7 cellular contexts compared by ENCODE assay signal in the genomic region with DNA sequence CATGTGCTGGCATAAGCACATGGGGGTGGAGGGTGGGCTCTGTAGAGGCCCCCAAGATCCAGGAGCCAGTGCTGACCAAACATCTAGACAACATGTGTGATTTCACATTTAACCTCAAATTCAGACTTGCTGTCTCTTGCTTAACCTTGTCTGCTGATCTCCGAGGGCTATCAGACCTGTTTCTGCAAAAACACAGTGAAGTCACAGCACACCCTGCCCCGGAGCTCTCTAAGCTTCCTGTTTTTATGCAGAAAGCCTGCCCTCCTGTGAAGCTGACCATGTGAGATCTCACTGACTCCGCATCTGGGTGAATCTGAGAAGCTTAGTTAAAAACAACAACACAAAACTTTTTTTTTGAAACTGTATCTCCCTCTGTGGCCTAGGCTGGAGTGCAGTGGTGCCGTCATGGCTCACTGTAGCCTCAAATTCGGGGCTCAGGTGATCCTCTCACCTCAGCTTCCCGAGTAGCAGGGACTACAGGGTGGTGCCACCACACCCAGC. TPM values are rescaled to one million over a fixed set of nuclear protein-coding genes. Genes with fewer than 3 reads are reported as not detected.
A peak's percentile ranks its signal among the peaks of the same experiment; 100 is the strongest.
DNase-seq lines count a peak whose midpoint lies in the region; ATAC-seq, FAIRE-seq and TF ChIP-seq lines count a peak whose summit lies in the region.

No MANE protein-coding gene starts in this region.

- H3K4me3 ChIP-seq in tibial nerve = no peak overlapping the region

- H3K27me3 ChIP-seq in tibial nerve = no peaks in the 10 kb centered on the region

- H3K9me3 ChIP-seq in tibial nerve = no peaks in the 10 kb centered on the region

- H3K36me3 ChIP-seq in tibial nerve = no peaks in the 10 kb centered on the region

- FAIRE-seq in RCC 7860 (lab: Jason Lieb, UNC) = no peak

- peak in 1 of 2 donors; percentile 43 for TF ChIP-seq EP300 in tibial nerve (IDR thresholded peaks at IDR 0.05)

- TF ChIP-seq CTCF in tibial nerve (IDR thresholded peaks at IDR 0.05) = no peak

- ATAC-seq in HG03460 (IDR thresholded peaks at IDR 0.05; ENCODE audit: unreplicated experiment) (no peak), GM21367 (IDR thresholded peaks at IDR 0.05; ENCODE audit: unreplicated experiment) (no peak)

- DNase-seq in OCI-M1 (lab: John Stamatoyannopoulos, UW) (peak; percentile 87), islet precursor cell (peak; percentile 75), tibial nerve (ENCODE audit: low spot score in 2 of 2) (peak in 1 of 2 donors; percentile 32), RCC 7860 (ENCODE audit: low spot score) (no peak)

- H3K4me1 Mint-ChIP-seq in activated naive CD8-positive, alpha-beta T cell (ENCODE audit: low read depth) = peaks cover 35% of the 10 kb centered on the region

- peak overlapping the region in 3 of 4 donors; percentile 70 to 74 (median 73) for H3K27ac ChIP-seq in tibial nerve

- no peaks in the 10 kb centered on the region for H3K9me3 Mint-ChIP-seq in activated naive CD8-positive, alpha-beta T cell (ENCODE audit: low read depth)

- no peak for TF ChIP-seq POLR2A in tibial nerve (IDR thresholded peaks at IDR 0.05)

- H3K4me1 ChIP-seq in tibial nerve = peaks cover 0 to 10% (median 0%) of the 10 kb centered on the region in 4 donors

- peak overlapping the region; percentile 47 for H3K4me3 Mint-ChIP-seq in activated naive CD8-positive, alpha-beta T cell

- 37 to 48% methylated on average over 6 of the region's 6 CpGs for WGBS in tibial nerve, 2 donors

- no peaks in the 10 kb centered on the region for H3K27me3 Mint-ChIP-seq in activated naive CD8-positive, alpha-beta T cell

- no peaks in the 10 kb centered on the region for H3K36me3 Mint-ChIP-seq in activated naive CD8-positive, alpha-beta T cell

- peak overlapping the region; percentile 97 for H3K27ac Mint-ChIP-seq in activated naive CD8-positive, alpha-beta T cell

RNA-seq across cellular contexts. Expression of gene DPEP2, which starts 6.6 kb away (rescaled TPM):
- total RNA-seq in tibial nerve = 10 to 100 TPM in 1 of 4 donors, 1 to 10 TPM in 3; 1.0 to 12.6 (median 3.8) TPM

RNA-seq across cellular contexts. Expression of gene DPEP2NB, which starts 9.9 kb away (rescaled TPM):
- total RNA-seq in tibial nerve = not detected

RNA-seq across cellular contexts. Expression of gene DDX28, which starts 17.2 kb away (rescaled TPM):
- total RNA-seq in tibial nerve = 10 to 100 TPM in 3 of 4 donors, 1 to 10 TPM in 1; 6.7 to 11.7 (median 10.8) TPM

RNA-seq across cellular contexts. Expression of gene DUS2, which starts 17.2 kb away (rescaled TPM):
- total RNA-seq in tibial nerve = 10 to 100 TPM in 2 of 4 donors, 1 to 10 TPM in 2; 4.7 to 31.2 (median 15.4) TPM

RNA-seq across cellular contexts. Expression of gene DPEP3, which starts 25.5 kb away (rescaled TPM):
- under 1 TPM in 1 of 4 donors, not detected in 3; 0.66 TPM for total RNA-seq in tibial nerve
